ENCODE assay signal across 8 cellular contexts in the genomic region with DNA sequence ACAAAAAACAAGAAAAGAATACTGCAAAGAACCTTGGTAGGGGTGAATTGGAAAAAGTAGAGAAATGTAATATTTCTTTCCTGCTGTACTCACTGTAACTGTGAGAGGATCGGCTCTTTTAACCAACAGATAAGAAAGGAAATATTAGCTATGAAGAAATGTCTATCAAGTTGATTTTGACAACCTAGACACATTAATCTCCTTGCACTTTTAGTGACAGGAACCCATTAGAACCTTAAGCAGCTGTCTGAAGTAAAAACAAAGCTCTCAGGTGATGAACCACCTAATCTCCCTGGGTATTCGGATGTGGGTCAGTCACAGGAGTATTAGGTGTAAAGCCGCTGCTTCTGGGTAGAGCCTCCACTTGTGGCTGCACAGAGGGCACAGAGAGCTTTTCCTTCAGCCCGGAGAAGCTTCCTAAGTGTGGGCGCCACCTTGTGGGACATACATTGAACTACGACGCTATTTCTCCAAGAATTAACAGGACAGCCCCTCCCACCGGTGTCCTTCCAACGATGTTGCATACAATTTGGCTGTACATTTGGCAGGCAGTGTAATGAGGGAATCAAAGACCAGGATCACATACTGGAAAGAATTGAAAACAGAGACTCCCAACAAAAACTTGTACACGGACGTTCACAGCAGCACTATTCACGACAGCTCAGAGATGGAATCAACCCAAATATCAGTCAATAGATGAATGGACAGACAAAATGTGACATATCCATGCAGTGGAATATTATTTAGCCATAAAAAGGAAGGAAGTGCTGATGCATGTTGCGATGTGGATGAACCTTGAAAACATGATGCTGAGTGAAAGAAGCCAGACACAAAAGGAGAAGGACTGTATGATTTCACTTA. TPM values are rescaled to one million over a fixed set of nuclear protein-coding genes. Genes with fewer than 3 reads are reported as not detected.
DNase-seq lines count a peak whose midpoint lies in the region; ATAC-seq and TF ChIP-seq lines count a peak whose summit lies in the region.

No MANE protein-coding gene starts in this region.

- H3K27ac ChIP-seq in trophoblast cell (ENCODE audit: low read depth, low read length), result no peak overlapping the region
- no peak overlapping the region for H3K27ac ChIP-seq in upper lobe of right lung

- H2AK5ac ChIP-seq in trophoblast cell (ENCODE audit: low read length), result no peak overlapping the region

- H3K4me1 ChIP-seq in trophoblast cell (ENCODE audit: control insufficient read depth in 1 of 2, insufficient read depth in 2 of 2, low read length in 2 of 2) (peaks cover under 1 to 2% of the 10 kb centered on the region in 2 experiments), upper lobe of right lung (no peaks in the 10 kb centered on the region)

- no peak overlapping the region for H3K27ac Mint-ChIP-seq in activated naive CD4-positive, alpha-beta T cell treated with anti-CD3 and anti-CD28 coated beads, Interleukin-2, amount 50 U/mL, for 72 hours

- no peak overlapping the region for H2BK5ac ChIP-seq in trophoblast cell (ENCODE audit: low read depth, low read length, poor library complexity)

- no peak overlapping the region for H4K12ac ChIP-seq in trophoblast cell (ENCODE audit: low read depth, low read length)

- H3K79me1 ChIP-seq in trophoblast cell (ENCODE audit: low read length), result peaks cover 7% of the 10 kb centered on the region

- H2AFZ ChIP-seq in trophoblast cell (ENCODE audit: insufficient read depth, low read length, poor library complexity), result no peak overlapping the region

- peaks cover 13 to 19% of the 10 kb centered on the region in 2 experiments for H3K36me3 ChIP-seq in trophoblast cell (ENCODE audit: control insufficient read depth in 1 of 2, insufficient read depth in 2 of 2, low read length in 2 of 2)
- peaks cover 46% of the 10 kb centered on the region for H3K36me3 ChIP-seq in upper lobe of right lung

- ATAC-seq in GM21576 (IDR thresholded peaks at IDR 0.05; ENCODE audit: unreplicated experiment) (peak; percentile 72), upper lobe of right lung (peak; percentile 99)
- peak; percentile 88 to 89 for ATAC-seq in activated naive CD4-positive, alpha-beta T cell treated with anti-CD3 and anti-CD28 coated beads, Interleukin-2, amount 50 U/mL, for 72 hours

- no peaks in the 10 kb centered on the region for H3K27me3 ChIP-seq in trophoblast cell (ENCODE audit: insufficient read depth, low read length)
- H3K27me3 ChIP-seq in upper lobe of right lung, result no peaks in the 10 kb centered on the region

- no peaks in the 10 kb centered on the region for H3K79me2 ChIP-seq in trophoblast cell (ENCODE audit: control insufficient read depth, insufficient read depth, low read length, poor library complexity)

- no peaks in the 10 kb centered on the region for H3K36me3 Mint-ChIP-seq in activated naive CD4-positive, alpha-beta T cell treated with anti-CD3 and anti-CD28 coated beads, Interleukin-2, amount 50 U/mL, for 72 hours

- TF ChIP-seq CTCF in upper lobe of right lung (IDR thresholded peaks at IDR 0.05), result peak; percentile 79

- H3K4me3 ChIP-seq in trophoblast cell (ENCODE audit: low read depth, low read length), result no peak overlapping the region
- no peak overlapping the region for H3K4me3 ChIP-seq in upper lobe of right lung

- H4K8ac ChIP-seq in trophoblast cell (ENCODE audit: low read depth, low read length), result no peak overlapping the region

- intact Hi-C loops in head of caudate nucleus (cut with DNase I), result loop anchor here (10.0 kb wide), 1 partner anchor 58 kb away; no protein-coding TSS in a partner anchor
- intact Hi-C loops in upper lobe of right lung (cut with DNase I), result no loop called here

- H3K9me3 ChIP-seq in trophoblast cell (ENCODE audit: insufficient read depth, low read depth, low read length), result no peaks in the 10 kb centered on the region
- no peaks in the 10 kb centered on the region for H3K9me3 ChIP-seq in upper lobe of right lung

- no peak overlapping the region for H4K91ac ChIP-seq in trophoblast cell (ENCODE audit: low read depth, low read length)

- H3K14ac ChIP-seq in trophoblast cell (ENCODE audit: low read length), result no peak overlapping the region

- no peaks in the 10 kb centered on the region for H3K9me3 Mint-ChIP-seq in activated naive CD4-positive, alpha-beta T cell treated with anti-CD3 and anti-CD28 coated beads, Interleukin-2, amount 50 U/mL, for 72 hours

- no peak overlapping the region for H2BK120ac ChIP-seq in trophoblast cell (ENCODE audit: insufficient read depth, low read length, poor library complexity)

- no peak overlapping the region for H3K9ac ChIP-seq in trophoblast cell (ENCODE audit: low read length)

- DNase-seq in C1 segment of cervical spinal cord (lab: John Stamatoyannopoulos, UW), result peak in 11 of 14 donors; percentile 18 to 56 (median 39)
- DNase-seq in NCI-H128 (lab: John Stamatoyannopoulos, UW; ENCODE audit: unreplicated experiment), result peak; percentile 60
- DNase-seq in SKM-1 treated with dmso at 0.1 percent for 144 hours (lab: John Stamatoyannopoulos, UW; ENCODE audit: unreplicated experiment), result peak; percentile 58
- peak; percentile 62 to 63 for DNase-seq in activated naive CD4-positive, alpha-beta T cell treated with anti-CD3 and anti-CD28 coated beads, Interleukin-2, amount 50 U/mL, for 72 hours (ENCODE audit: low spot score in 2 of 2)
- DNase-seq in head of caudate nucleus, result peak; percentile 47 to 90 (median 76)
- DNase-seq in trophoblast cell, result peak; percentile 82 to 96
- DNase-seq in upper lobe of right lung, result peak; percentile 75

- H2BK12ac ChIP-seq in trophoblast cell (ENCODE audit: low read length), result no peak overlapping the region

- H3K4me2 ChIP-seq in trophoblast cell (ENCODE audit: low read length), result no peak overlapping the region

- WGBS in trophoblast cell (ENCODE audit: extremely low coverage, insufficient coverage, insufficient read length), result no CpG with 5 or more reads among the region's 13 CpGs

- no peak overlapping the region for H3K23ac ChIP-seq in trophoblast cell (ENCODE audit: low read length)

- no peak overlapping the region for H3K18ac ChIP-seq in trophoblast cell (ENCODE audit: low read length)

- H3K4ac ChIP-seq in trophoblast cell (ENCODE audit: low read depth, low read length), result no peak overlapping the region

RNA-seq across cellular contexts. Expression of a gene that starts 28.9 kb away (rescaled TPM):
- total RNA-seq in activated naive CD4-positive, alpha-beta T cell treated with anti-CD3 and anti-CD28 coated beads, Interleukin-2, amount 50 U/mL, for 72 hours, result 10 to 100 TPM; 31.8 to 61.3 TPM
- polyA plus RNA-seq in trophoblast cell (2013), result 23.3 and 23.4 TPM in 2 replicates
- total RNA-seq in upper lobe of right lung, result 48.9 TPM

RNA-seq across cellular contexts. Expression of a gene that starts 46.4 kb away (rescaled TPM):
- total RNA-seq in activated naive CD4-positive, alpha-beta T cell treated with anti-CD3 and anti-CD28 coated beads, Interleukin-2, amount 50 U/mL, for 72 hours, result 1 to 10 TPM; 2.4 to 3.2 TPM
- 31.9 and 35.0 TPM in 2 replicates for polyA plus RNA-seq in trophoblast cell (2013)
- total RNA-seq in upper lobe of right lung, result 329 TPM

Comparison
In these comparisons a context has a peak if more than half of its experiments do, and no peak if none do; other contexts are left out.
1. DNase-seq: peak in every context shown above with its lines; median percentile 89 in trophoblast cell; 76 in head of caudate nucleus; 75 in upper lobe of right lung; 62 in activated naive CD4-positive, alpha-beta T cell treated with anti-CD3 and anti-CD28 coated beads, Interleukin-2, amount 50 U/mL, for 72 hours; 60 in NCI-H128; 58 in SKM-1 treated with dmso at 0.1 percent for 144 hours; 39 in C1 segment of cervical spinal cord.
2. RNA of a gene that starts 46.4 kb away (total RNA-seq): 329 TPM in upper lobe of right lung (single experiment); 2.4 to 3.2 TPM in activated naive CD4-positive, alpha-beta T cell treated with anti-CD3 and anti-CD28 coated beads, Interleukin-2, amount 50 U/mL, for 72 hours; every median in the first group is over 10 times any median in the second.
3. Peak in every context shown above with its lines, with median percentiles within 50 percentile points of each other: ATAC-seq.